ENCODE assay signal across 21 cellular contexts in genomic region chr2:46806526-46806925, GRCh38.
DNase-seq lines count a peak whose midpoint lies in the region; ATAC-seq, FAIRE-seq and TF ChIP-seq lines count a peak whose summit lies in the region.
"Had no signal": no experiment of that assay in that cellular context is flagged by ENCODE, and none has a peak within 500 bp of the region (broad histone marks: within the 10 kb centered on the region; RNA-seq: fewer than 3 reads in every experiment).

No MANE protein-coding gene starts in this region.

- H3K4me1 ChIP-seq in foreskin keratinocyte = peaks cover 24% of the 10 kb centered on the region
- H3K4me1 ChIP-seq: testis had no signal

- intact Hi-C loops in cardiac septum (cut with DNase I) = no loop called here
- intact Hi-C loops in Right ventricle myocardium inferior (cut with DNase I) = no loop called here

- no peak for FAIRE-seq in GM12892 (lab: Jason Lieb, UNC)
- FAIRE-seq: A204.1 had no signal

- TF ChIP-seq POLR2A in GM12892 (IDR thresholded peaks at IDR 0.05; ENCODE audit: low read depth, low read length) = no peak

- ATAC-seq in Right ventricle myocardium inferior = no peak
- ATAC-seq in foreskin keratinocyte = no peak
- ATAC-seq: activated naive CD4-positive, alpha-beta T cell treated with anti-CD3 and anti-CD28 coated beads, Interleukin-2, amount 50 U/mL, for 72 hours; psoas muscle had no signal

- TF ChIP-seq CTCF in astrocyte of the spinal cord (IDR thresholded peaks at IDR 0.05; ENCODE audit: low read depth, low read length) (no peak), foreskin keratinocyte (conservative IDR thresholded peaks at IDR 0.05) (no peak)

- H3K27ac ChIP-seq in foreskin keratinocyte = no peak overlapping the region
- H3K27ac ChIP-seq: C4-2B, psoas muscle, testis had no signal

- in situ Hi-C loops in astrocyte of the spinal cord (cut with HindIII; ENCODE audit: low sequenced_read_pairs) = no loop called here

- DNase-seq in cardiac septum (ENCODE audit: low spot score) = peak; percentile 6
- DNase-seq in Right ventricle myocardium inferior (ENCODE audit: missing footprints) = no peak
- DNase-seq in astrocyte of the spinal cord (ENCODE audit: low read depth, low spot score) = peak; percentile 46
- peak; percentile 34 to 61 for DNase-seq in foreskin keratinocyte
- no peak for DNase-seq in GM12892 (ENCODE audit: insufficient read length)
- no peak for DNase-seq in NCI-H1930 (lab: John Stamatoyannopoulos, UW)
- DNase-seq in NCI-H345 (lab: John Stamatoyannopoulos, UW) = no peak
- no peak for DNase-seq in NCI-H1092 treated with DMSO at 0.1 percent for 48 hours (lab: John Stamatoyannopoulos, UW)
- DNase-seq: activated T-cell treated with anti-CD3 and anti-CD28 coated beads, Interleukin-2, amount 50 U/mL, for 24 hours; DMS 273 treated with DMSO at 0.1 percent for 48 hours; effector CD4-positive, alpha-beta T cell; midbrain; NCI-H187 treated with DMSO at 0.1 percent for 48 hours; psoas muscle; stimulated activated CD8-positive, alpha-beta memory T cell treated with anti-CD3 and anti-CD28 coated beads, Interleukin-4, amount 100 ng/mL, for 48 hours; T-helper 1 cell; testis had no signal

- H3K4me3 ChIP-seq in astrocyte of the spinal cord (ENCODE audit: low read depth, low read length) = no peak overlapping the region
- H3K4me3 ChIP-seq: breast epithelium, psoas muscle, testis had no signal

- no peaks in the 10 kb centered on the region for H3K27me3 ChIP-seq in foreskin keratinocyte
- H3K27me3 ChIP-seq: breast epithelium, testis had no signal

Comparison
In these comparisons a context has a peak if more than half of its experiments do, and no peak if none do; other contexts are left out.
1. DNase-seq: peak in cardiac septum (single experiment), astrocyte of the spinal cord (single experiment) and foreskin keratinocyte (2 of 2); none in Right ventricle myocardium inferior (single experiment), GM12892 (single experiment), NCI-H1930 (0 of 2), NCI-H345 (single experiment) and NCI-H1092 treated with DMSO at 0.1 percent for 48 hours (single experiment).